In the genomic region with DNA sequence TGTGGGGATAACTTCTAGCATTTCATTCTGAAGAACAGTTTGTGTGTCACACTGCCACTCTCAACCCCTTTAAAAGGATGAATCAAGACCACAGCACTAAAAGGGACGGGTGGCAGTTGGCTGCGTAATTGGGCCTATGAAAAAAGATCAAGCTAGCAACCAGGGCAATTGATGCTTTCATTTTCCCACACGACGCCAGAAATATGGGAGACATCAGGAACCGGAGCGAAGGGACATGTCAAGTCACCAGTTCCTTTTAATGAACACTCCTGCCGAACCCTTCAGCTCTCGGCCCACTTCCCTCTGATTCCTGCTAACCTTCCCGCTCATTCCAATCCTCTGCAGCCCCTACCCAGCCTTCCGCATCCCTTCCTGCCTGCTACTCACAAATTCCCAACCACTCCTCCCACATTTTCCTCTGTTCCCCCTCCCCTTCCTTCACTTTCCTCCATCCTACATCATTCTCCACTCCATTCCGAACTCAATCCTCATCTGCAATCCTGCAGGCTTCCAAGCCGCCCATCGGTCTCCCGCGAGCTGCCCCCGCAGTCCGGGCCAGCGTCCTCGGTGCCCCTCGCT, we compare ENCODE assay signal across 8 cellular contexts. TPM values are rescaled to one million over a fixed set of nuclear protein-coding genes. Genes with fewer than 3 reads are reported as not detected.
DNase-seq lines count a peak whose midpoint lies in the region; ATAC-seq, FAIRE-seq and TF ChIP-seq lines count a peak whose summit lies in the region.

No MANE protein-coding gene starts in this region.

- H3F3A ChIP-seq in OCI-LY1 (ENCODE audit: insufficient read depth, low read length) = no peaks in the 10 kb centered on the region

- TF ChIP-seq EP300 in A549 (IDR thresholded peaks at IDR 0.05) (no peak), ovary (IDR thresholded peaks at IDR 0.05) (no peak)

- DNase-seq in A549 (ENCODE audit: low read depth in 1 of 2, low spot score in 1 of 2) = peak; percentile 20 to 52
- DNase-seq in GM20000 (ENCODE audit: low spot score) = peak; percentile 12
- DNase-seq in activated naive CD8-positive, alpha-beta T cell treated with anti-CD3 and anti-CD28 coated beads, Interleukin-2, amount 10 ng/mL, durations not matched to agents 7 days and 5 days = no peak
- peak in 1 of 2 donors; percentile 16 for DNase-seq in heart right ventricle
- peak in 1 of 5 donors; percentile 10 for DNase-seq in ovary
- no peak for DNase-seq in 8988T

- TF ChIP-seq RAD21 in A549 (conservative IDR thresholded peaks at IDR 0.05 in 1 of 2, IDR thresholded peaks at IDR 0.05 in 1 of 2) = no peak

- CTCF ChIA-PET in A549 (lab: Yijun Ruan, JAX) = no interaction called here

- peak overlapping the region; percentile 80 for H3K9ac ChIP-seq in OCI-LY1 (ENCODE audit: low read length)

- peak overlapping the region; percentile 98 for H3K4me3 ChIP-seq in A549
- H3K4me3 ChIP-seq in OCI-LY1 (ENCODE audit: low read depth, low read length, poor library complexity, severe bottlenecking) = peak overlapping the region; percentile 82
- peak overlapping the region; percentile 70 to 98 (median 90) for H3K4me3 ChIP-seq in heart right ventricle
- H3K4me3 ChIP-seq in ovary = peak overlapping the region; percentile 99

- H3K9me2 ChIP-seq in OCI-LY1 (ENCODE audit: low read depth, low read length) = no peaks in the 10 kb centered on the region

- no peak for TF ChIP-seq POLR2A in A549 (IDR thresholded peaks at IDR 0.05; ENCODE audit: low read length)
- no peak for TF ChIP-seq POLR2A in ovary (IDR thresholded peaks at IDR 0.05)

- H3K27ac Mint-ChIP-seq in activated naive CD8-positive, alpha-beta T cell treated with anti-CD3 and anti-CD28 coated beads, Interleukin-2, amount 10 ng/mL, durations not matched to agents 7 days and 5 days = peak overlapping the region; percentile 90

- no peaks in the 10 kb centered on the region for H4K20me1 ChIP-seq in OCI-LY1 (ENCODE audit: insufficient read depth, low read length)

- intact Hi-C loops in heart right ventricle (cut with DNase I) (loop anchor here in 5 of 10 donors (2.0 to 10.0 kb wide), 3 partner anchors 34 to 152 kb away; a partner anchor contains a TSS), ovary (cut with DNase I) (no loop called here)

- H3K4me3 Mint-ChIP-seq in activated naive CD8-positive, alpha-beta T cell treated with anti-CD3 and anti-CD28 coated beads, Interleukin-2, amount 10 ng/mL, durations not matched to agents 7 days and 5 days = peak overlapping the region; percentile 97

- ATAC-seq in A549 (peak; percentile 54 to 55), heart right ventricle (peak in 6 of 8 donors; percentile 2 to 11 (median 10)), HG03460 (IDR thresholded peaks at IDR 0.05; ENCODE audit: unreplicated experiment) (no peak)
- no peak for ATAC-seq in activated naive CD8-positive, alpha-beta T cell treated with anti-CD3 and anti-CD28 coated beads, Interleukin-2, amount 10 ng/mL, durations not matched to agents 7 days and 5 days (ENCODE audit: low read depth)

- no peak for TF ChIP-seq CTCF in A549 (IDR thresholded peaks at IDR 0.05)
- TF ChIP-seq CTCF in GM20000 (IDR thresholded peaks at IDR 0.05; ENCODE audit: extremely low read depth, missing control alignments) = no peak
- no peak for TF ChIP-seq CTCF in OCI-LY1 (IDR thresholded peaks at IDR 0.05; ENCODE audit: low read length)
- no peak for TF ChIP-seq CTCF in heart right ventricle (IDR thresholded peaks at IDR 0.05)
- no peak for TF ChIP-seq CTCF in ovary (IDR thresholded peaks at IDR 0.05)

- no peaks in the 10 kb centered on the region for H3K27me3 ChIP-seq in OCI-LY1 (ENCODE audit: insufficient read depth, low read length)
- no peaks in the 10 kb centered on the region for H3K27me3 ChIP-seq in heart right ventricle
- no peaks in the 10 kb centered on the region for H3K27me3 ChIP-seq in ovary

- H3K9me3 ChIP-seq in A549 (no peaks in the 10 kb centered on the region), OCI-LY1 (ENCODE audit: low read length) (no peaks in the 10 kb centered on the region), heart right ventricle (no peaks in the 10 kb centered on the region), ovary (no peaks in the 10 kb centered on the region)

- no peaks in the 10 kb centered on the region for H3K79me2 ChIP-seq in OCI-LY1 (ENCODE audit: insufficient read depth, low read length)

- peaks cover 2% of the 10 kb centered on the region for H3K9me3 Mint-ChIP-seq in activated naive CD8-positive, alpha-beta T cell treated with anti-CD3 and anti-CD28 coated beads, Interleukin-2, amount 10 ng/mL, durations not matched to agents 7 days and 5 days

- H3K36me3 ChIP-seq in OCI-LY1 (ENCODE audit: insufficient read depth, low read length) (no peaks in the 10 kb centered on the region), heart right ventricle (peaks cover 0 to under 1% (median 0%) of the 10 kb centered on the region in 9 donors), ovary (no peaks in the 10 kb centered on the region)

- FAIRE-seq in A549 (lab: Jason Lieb, UNC) = no peak

- no peaks in the 10 kb centered on the region for H3K27me3 Mint-ChIP-seq in activated naive CD8-positive, alpha-beta T cell treated with anti-CD3 and anti-CD28 coated beads, Interleukin-2, amount 10 ng/mL, durations not matched to agents 7 days and 5 days

- WGBS in A549 (ENCODE audit: missing lambda C conversion rate) = 5% methylated on average over 20 of the region's 20 CpGs
- WGBS in heart right ventricle, 2 donors = 0 to 2% methylated on average over 20 of the region's 20 CpGs
- WGBS in ovary, 3 donors = 1% methylated on average over 20 of the region's 20 CpGs

- POLR2A ChIA-PET in A549 (lab: Yijun Ruan, JAX) = interaction anchor here (0.6 to 2.5 kb wide), 27 partner anchors 9 to 1046 kb away, joined by 3 to 28 read pairs (median 6); a partner anchor contains a TSS
- POLR2A ChIA-PET in activated naive CD8-positive, alpha-beta T cell treated with anti-CD3 and anti-CD28 coated beads, Interleukin-2, amount 10 ng/mL, durations not matched to agents 7 days and 5 days (lab: Charles Lee) = interaction anchor here (0.7 to 2.9 kb wide), 16 partner anchors 8 to 318 kb away, joined by 3 to 12 read pairs (median 4); a partner anchor contains a TSS

- H3K4me2 ChIP-seq in A549 (peak overlapping the region; percentile 89), OCI-LY1 (ENCODE audit: low read length) (peak overlapping the region; percentile 100)

- H3K36me3 Mint-ChIP-seq in activated naive CD8-positive, alpha-beta T cell treated with anti-CD3 and anti-CD28 coated beads, Interleukin-2, amount 10 ng/mL, durations not matched to agents 7 days and 5 days = peaks cover 3% of the 10 kb centered on the region

- H3K4me1 Mint-ChIP-seq in activated naive CD8-positive, alpha-beta T cell treated with anti-CD3 and anti-CD28 coated beads, Interleukin-2, amount 10 ng/mL, durations not matched to agents 7 days and 5 days = peaks cover 21% of the 10 kb centered on the region

- H3K4me1 ChIP-seq in A549 (peaks cover 11% of the 10 kb centered on the region; the same call in 2 of the 3 replicates), OCI-LY1 (ENCODE audit: insufficient read depth, low read length, severe bottlenecking) (peaks cover 14% of the 10 kb centered on the region), heart right ventricle (peaks cover 0 to 35% (median 25%) of the 10 kb centered on the region in 9 donors), ovary (ENCODE audit: insufficient read depth) (peaks cover 4% of the 10 kb centered on the region)

- peak overlapping the region; percentile 96 to 97 for H3K27ac ChIP-seq in A549
- no peak overlapping the region for H3K27ac ChIP-seq in OCI-LY1 (ENCODE audit: low read depth, low read length, poor library complexity, severe bottlenecking)
- peak overlapping the region; percentile 64 to 98 (median 96) for H3K27ac ChIP-seq in heart right ventricle
- H3K27ac ChIP-seq in ovary = peak overlapping the region; percentile 78 to 87

- no peak overlapping the region for H2AFZ ChIP-seq in OCI-LY1 (ENCODE audit: low read length)

TF ChIP-seq in A549, 52 proteins besides CTCF, POLR2A, EP300 and RAD21:
- TF ChIP-seq JUN (IDR thresholded peaks at IDR 0.05) (no peak), TFCP2L1 (CRISPR knock-in tag; IDR thresholded peaks at IDR 0.05) (peak; percentile 52; the same call in 1 of the 2 replicates)

RNA-seq across cellular contexts. Expression of a gene that starts 0.7 kb away (rescaled TPM):
- polyA plus RNA-seq in A549 (2011; rRNA removed) = 20.3 and 21.6 TPM in 2 replicates
- 8.4 and 10.1 TPM in 2 replicates for polyA plus RNA-seq in A549 (2012; cell fraction: cytosol; rRNA removed)
- 9.2 and 13.5 TPM in 2 replicates for polyA plus RNA-seq in A549 (2012; cell fraction: nucleus; rRNA removed)
- polyA plus RNA-seq in A549 (2017; fragmentation: RNase III; extraction: RNeasy Plus Mini Kit Qiagen cat#74134 plus additional on column Dnase treatment) = 9.9 to 11.1 TPM (median 10.3 TPM) in 3 replicates
- 15.0 and 16.9 TPM in 2 replicates for polyA minus RNA-seq in A549 (2011; rRNA and poly(A)+ RNA removed)
- total RNA-seq in activated naive CD8-positive, alpha-beta T cell treated with anti-CD3 and anti-CD28 coated beads, Interleukin-2, amount 10 ng/mL, durations not matched to agents 7 days and 5 days = 10 to 100 TPM; 20.0 to 24.4 TPM
- 10 to 100 TPM; 13.7 to 25.3 (median 16.1) TPM for total RNA-seq in heart right ventricle
- polyA plus RNA-seq in heart right ventricle = 10 to 100 TPM in 1 of 2 donors, 1 to 10 TPM in 1; 7.7 to 12.9 TPM
- total RNA-seq in ovary = 10 to 100 TPM; 18.3 to 32.2 (median 28.7) TPM
- 10 to 100 TPM; 16.1 to 22.7 TPM for polyA plus RNA-seq in ovary

RNA-seq across cellular contexts. Expression of a gene that starts 34.5 kb away (rescaled TPM):
- polyA plus RNA-seq in A549 (2011; rRNA removed) = 72.9 and 83.0 TPM in 2 replicates
- 32.0 and 43.0 TPM in 2 replicates for polyA plus RNA-seq in A549 (2012; cell fraction: cytosol; rRNA removed)
- 61.9 and 103 TPM in 2 replicates for polyA plus RNA-seq in A549 (2012; cell fraction: nucleus; rRNA removed)
- 29.6 to 35.9 TPM (median 31.5 TPM) in 3 replicates for polyA plus RNA-seq in A549 (2017; fragmentation: RNase III; extraction: RNeasy Plus Mini Kit Qiagen cat#74134 plus additional on column Dnase treatment)
- 41.2 and 41.8 TPM in 2 replicates for polyA minus RNA-seq in A549 (2011; rRNA and poly(A)+ RNA removed)
- 10 to 100 TPM; 80.0 to 82.3 TPM for total RNA-seq in activated naive CD8-positive, alpha-beta T cell treated with anti-CD3 and anti-CD28 coated beads, Interleukin-2, amount 10 ng/mL, durations not matched to agents 7 days and 5 days
- 10 to 100 TPM; 17.3 to 27.3 (median 22.3) TPM for total RNA-seq in heart right ventricle
- polyA plus RNA-seq in heart right ventricle = 10 to 100 TPM; 22.7 to 25.8 TPM
- total RNA-seq in ovary = 10 to 100 TPM; 53.5 to 75.0 (median 68.4) TPM
- polyA plus RNA-seq in ovary = 100 to 1,000 TPM in 1 of 2 donors, 10 to 100 TPM in 1; 90.3 to 122 TPM

RNA-seq across cellular contexts. Expression of a gene that starts 56.5 kb away (rescaled TPM):
- 80.7 and 82.6 TPM in 2 replicates for polyA plus RNA-seq in A549 (2011; rRNA removed)
- polyA plus RNA-seq in A549 (2012; cell fraction: cytosol; rRNA removed) = 33.1 and 42.8 TPM in 2 replicates
- 43.9 and 98.0 TPM in 2 replicates for polyA plus RNA-seq in A549 (2012; cell fraction: nucleus; rRNA removed)
- polyA plus RNA-seq in A549 (2017; fragmentation: RNase III; extraction: RNeasy Plus Mini Kit Qiagen cat#74134 plus additional on column Dnase treatment) = 28.3 to 31.6 TPM (median 30.8 TPM) in 3 replicates
- 76.3 and 109 TPM in 2 replicates for polyA minus RNA-seq in A549 (2011; rRNA and poly(A)+ RNA removed)
- total RNA-seq in activated naive CD8-positive, alpha-beta T cell treated with anti-CD3 and anti-CD28 coated beads, Interleukin-2, amount 10 ng/mL, durations not matched to agents 7 days and 5 days = 10 to 100 TPM; 40.9 to 44.0 TPM
- total RNA-seq in heart right ventricle = 10 to 100 TPM; 17.3 to 31.3 (median 22.8) TPM
- 10 to 100 TPM; 10.7 to 12.0 TPM for polyA plus RNA-seq in heart right ventricle
- total RNA-seq in ovary = 10 to 100 TPM; 32.3 to 48.8 (median 41.1) TPM
- polyA plus RNA-seq in ovary = 10 to 100 TPM; 13.6 to 24.2 TPM

Comparison
In these comparisons a context has a peak if more than half of its experiments do, and no peak if none do; other contexts are left out.
1. ATAC-seq: peak in A549 (2 of 2) and heart right ventricle (6 of 8); none in activated naive CD8-positive, alpha-beta T cell treated with anti-CD3 and anti-CD28 coated beads, Interleukin-2, amount 10 ng/mL, durations not matched to agents 7 days and 5 days (single experiment) and HG03460 (single experiment).
2. DNase-seq: peak in A549 (2 of 2) and GM20000 (single experiment); none in activated naive CD8-positive, alpha-beta T cell treated with anti-CD3 and anti-CD28 coated beads, Interleukin-2, amount 10 ng/mL, durations not matched to agents 7 days and 5 days (single experiment) and 8988T (single experiment).
3. Peak in every context shown above with its lines, with median percentiles within 50 percentile points of each other: H3K4me3 ChIP-seq.